1 cellular context compared by ENCODE assay signal in genomic region chr17:65058615-65059014, GRCh38.
TF ChIP-seq lines count a peak whose summit lies in the region.

No MANE protein-coding gene starts in this region.

TF ChIP-seq in GM23338, 12 proteins besides CTCF, POLR2A, EP300 and RAD21 (continued from another document):
- TF ChIP-seq, protein P1, sequence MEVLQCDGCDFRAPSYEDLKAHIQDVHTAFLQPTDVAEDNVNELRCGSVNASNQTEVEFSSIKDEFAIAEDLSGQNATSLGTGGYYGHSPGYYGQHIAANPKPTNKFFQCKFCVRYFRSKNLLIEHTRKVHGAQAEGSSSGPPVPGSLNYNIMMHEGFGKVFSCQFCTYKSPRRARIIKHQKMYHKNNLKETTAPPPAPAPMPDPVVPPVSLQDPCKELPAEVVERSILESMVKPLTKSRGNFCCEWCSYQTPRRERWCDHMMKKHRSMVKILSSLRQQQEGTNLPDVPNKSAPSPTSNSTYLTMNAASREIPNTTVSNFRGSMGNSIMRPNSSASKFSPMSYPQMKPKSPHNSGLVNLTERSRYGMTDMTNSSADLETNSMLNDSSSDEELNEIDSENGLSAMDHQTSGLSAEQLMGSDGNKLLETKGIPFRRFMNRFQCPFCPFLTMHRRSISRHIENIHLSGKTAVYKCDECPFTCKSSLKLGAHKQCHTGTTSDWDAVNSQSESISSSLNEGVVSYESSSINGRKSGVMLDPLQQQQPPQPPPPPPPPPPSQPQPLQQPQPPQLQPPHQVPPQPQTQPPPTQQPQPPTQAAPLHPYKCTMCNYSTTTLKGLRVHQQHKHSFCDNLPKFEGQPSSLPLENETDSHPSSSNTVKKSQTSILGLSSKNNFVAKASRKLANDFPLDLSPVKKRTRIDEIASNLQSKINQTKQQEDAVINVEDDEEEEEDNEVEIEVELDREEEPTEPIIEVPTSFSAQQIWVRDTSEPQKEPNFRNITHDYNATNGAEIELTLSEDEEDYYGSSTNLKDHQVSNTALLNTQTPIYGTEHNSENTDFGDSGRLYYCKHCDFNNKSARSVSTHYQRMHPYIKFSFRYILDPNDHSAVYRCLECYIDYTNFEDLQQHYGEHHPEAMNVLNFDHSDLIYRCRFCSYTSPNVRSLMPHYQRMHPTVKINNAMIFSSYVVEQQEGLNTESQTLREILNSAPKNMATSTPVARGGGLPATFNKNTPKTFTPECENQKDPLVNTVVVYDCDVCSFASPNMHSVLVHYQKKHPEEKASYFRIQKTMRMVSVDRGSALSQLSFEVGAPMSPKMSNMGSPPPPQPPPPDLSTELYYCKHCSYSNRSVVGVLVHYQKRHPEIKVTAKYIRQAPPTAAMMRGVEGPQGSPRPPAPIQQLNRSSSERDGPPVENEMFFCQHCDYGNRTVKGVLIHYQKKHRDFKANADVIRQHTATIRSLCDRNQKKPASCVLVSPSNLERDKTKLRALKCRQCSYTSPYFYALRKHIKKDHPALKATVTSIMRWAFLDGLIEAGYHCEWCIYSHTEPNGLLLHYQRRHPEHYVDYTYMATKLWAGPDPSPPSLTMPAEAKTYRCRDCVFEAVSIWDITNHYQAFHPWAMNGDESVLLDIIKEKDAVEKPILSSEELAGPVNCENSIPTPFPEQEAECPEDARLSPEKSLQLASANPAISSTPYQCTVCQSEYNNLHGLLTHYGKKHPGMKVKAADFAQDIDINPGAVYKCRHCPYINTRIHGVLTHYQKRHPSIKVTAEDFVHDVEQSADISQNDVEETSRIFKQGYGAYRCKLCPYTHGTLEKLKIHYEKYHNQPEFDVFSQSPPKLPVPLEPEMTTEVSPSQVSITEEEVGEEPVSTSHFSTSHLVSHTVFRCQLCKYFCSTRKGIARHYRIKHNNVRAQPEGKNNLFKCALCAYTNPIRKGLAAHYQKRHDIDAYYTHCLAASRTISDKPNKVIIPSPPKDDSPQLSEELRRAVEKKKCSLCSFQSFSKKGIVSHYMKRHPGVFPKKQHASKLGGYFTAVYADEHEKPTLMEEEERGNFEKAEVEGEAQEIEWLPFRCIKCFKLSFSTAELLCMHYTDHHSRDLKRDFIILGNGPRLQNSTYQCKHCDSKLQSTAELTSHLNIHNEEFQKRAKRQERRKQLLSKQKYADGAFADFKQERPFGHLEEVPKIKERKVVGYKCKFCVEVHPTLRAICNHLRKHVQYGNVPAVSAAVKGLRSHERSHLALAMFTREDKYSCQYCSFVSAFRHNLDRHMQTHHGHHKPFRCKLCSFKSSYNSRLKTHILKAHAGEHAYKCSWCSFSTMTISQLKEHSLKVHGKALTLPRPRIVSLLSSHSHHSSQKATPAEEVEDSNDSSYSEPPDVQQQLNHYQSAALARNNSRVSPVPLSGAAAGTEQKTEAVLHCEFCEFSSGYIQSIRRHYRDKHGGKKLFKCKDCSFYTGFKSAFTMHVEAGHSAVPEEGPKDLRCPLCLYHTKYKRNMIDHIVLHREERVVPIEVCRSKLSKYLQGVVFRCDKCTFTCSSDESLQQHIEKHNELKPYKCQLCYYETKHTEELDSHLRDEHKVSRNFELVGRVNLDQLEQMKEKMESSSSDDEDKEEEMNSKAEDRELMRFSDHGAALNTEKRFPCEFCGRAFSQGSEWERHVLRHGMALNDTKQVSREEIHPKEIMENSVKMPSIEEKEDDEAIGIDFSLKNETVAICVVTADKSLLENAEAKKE (CRISPR knock-in tag; IDR thresholded peaks at IDR 0.05), result no peak
- TF ChIP-seq EZH2 (IDR thresholded peaks at IDR 0.05; ENCODE audit: low read depth, unreplicated experiment), result no peak
- no peak for TF ChIP-seq POLR2AphosphoS5 (IDR thresholded peaks at IDR 0.05; ENCODE audit: low read depth)
- TF ChIP-seq, protein P2, sequence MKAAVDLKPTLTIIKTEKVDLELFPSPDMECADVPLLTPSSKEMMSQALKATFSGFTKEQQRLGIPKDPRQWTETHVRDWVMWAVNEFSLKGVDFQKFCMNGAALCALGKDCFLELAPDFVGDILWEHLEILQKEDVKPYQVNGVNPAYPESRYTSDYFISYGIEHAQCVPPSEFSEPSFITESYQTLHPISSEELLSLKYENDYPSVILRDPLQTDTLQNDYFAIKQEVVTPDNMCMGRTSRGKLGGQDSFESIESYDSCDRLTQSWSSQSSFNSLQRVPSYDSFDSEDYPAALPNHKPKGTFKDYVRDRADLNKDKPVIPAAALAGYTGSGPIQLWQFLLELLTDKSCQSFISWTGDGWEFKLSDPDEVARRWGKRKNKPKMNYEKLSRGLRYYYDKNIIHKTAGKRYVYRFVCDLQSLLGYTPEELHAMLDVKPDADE (IDR thresholded peaks at IDR 0.05), result no peak
- TF ChIP-seq NANOG (IDR thresholded peaks at IDR 0.05; ENCODE audit: borderline replicate concordance), result no peak
- no peak for TF ChIP-seq EZH2phosphoT487 (IDR thresholded peaks at IDR 0.05; ENCODE audit: unreplicated experiment)
- TF ChIP-seq CREB1 (CRISPR knock-in tag; IDR thresholded peaks at IDR 0.05; ENCODE audit: low read depth), result no peak
